In the genomic region with DNA sequence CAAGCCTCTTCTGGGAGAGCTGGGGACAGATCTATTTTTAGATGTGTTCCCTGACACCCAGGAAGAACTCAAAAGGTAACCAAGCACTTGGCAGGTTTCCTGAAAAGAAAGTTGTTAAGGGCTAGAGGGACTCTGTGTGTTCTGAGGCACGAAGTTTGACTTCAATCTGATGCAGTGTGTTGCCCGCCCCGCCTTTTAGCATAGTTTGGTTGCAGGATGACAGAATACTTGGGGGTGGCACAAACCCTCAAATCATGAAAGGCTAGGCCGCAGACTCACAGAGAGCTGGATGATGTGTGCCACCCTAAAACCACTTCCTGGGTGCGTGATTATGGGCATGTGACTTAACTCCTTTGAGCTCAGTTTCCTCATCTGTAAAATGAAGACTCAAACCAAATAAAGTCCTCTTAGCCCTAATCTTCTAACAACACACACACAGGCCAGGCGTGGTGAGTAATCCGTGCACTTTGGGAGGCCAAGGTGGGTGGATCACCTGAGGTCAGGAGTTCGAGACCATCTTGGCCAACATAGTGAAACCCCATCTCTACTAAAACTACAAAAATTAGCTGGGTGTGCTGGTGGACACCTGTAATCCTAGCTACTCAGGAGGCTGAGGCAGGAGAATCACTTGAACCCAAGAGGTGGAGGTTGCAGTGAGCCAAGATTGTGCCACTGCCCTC, we compare ENCODE assay signal across 9 cellular contexts. TPM values are rescaled to one million over a fixed set of nuclear protein-coding genes. Genes with fewer than 3 reads are reported as not detected.
DNase-seq lines count a peak whose midpoint lies in the region; ATAC-seq, FAIRE-seq and TF ChIP-seq lines count a peak whose summit lies in the region.
"Had no signal": no experiment of that assay in that cellular context is flagged by ENCODE, and none has a peak within 500 bp of the region (broad histone marks: within the 10 kb centered on the region; RNA-seq: fewer than 3 reads in every experiment).

No MANE protein-coding gene starts in this region.

- H3K79me2 ChIP-seq in HepG2 (ENCODE audit: insufficient read depth, low read length), result no peaks in the 10 kb centered on the region

- H3K4me3 ChIP-seq in aorta (ENCODE audit: low read length in 2 of 2) (no peak overlapping the region), HepG2 (replicated peaks in 1 of 3; ENCODE audit: insufficient read depth in 1 of 3, low read depth in 2 of 3, low read length in 3 of 3) (no peak overlapping the region)

- CTCF ChIA-PET in HepG2 (lab: Yijun Ruan, JAX; ENCODE audit: low intra/inter-chr PET ratio, low total read pairs), result no interaction called here

- no peak for TF ChIP-seq RAD21 in HepG2 (CRISPR knock-in tag; IDR thresholded peaks at IDR 0.05)

- no peaks in the 10 kb centered on the region for H3K9me3 ChIP-seq in aorta (ENCODE audit: control insufficient read depth, low read length)
- no peaks in the 10 kb centered on the region for H3K9me3 ChIP-seq in HepG2 (ENCODE audit: low read length)

- no peaks in the 10 kb centered on the region for H3K36me3 ChIP-seq in aorta (ENCODE audit: control insufficient read depth in 1 of 2, insufficient read depth in 2 of 2, low read length in 1 of 2)
- no peaks in the 10 kb centered on the region for H3K36me3 ChIP-seq in HepG2 (replicated peaks in 1 of 2; ENCODE audit: control insufficient read depth in 1 of 2, insufficient read depth in 2 of 2, low read length in 2 of 2)

- peaks cover 2% of the 10 kb centered on the region for H3K36me3 Mint-ChIP-seq in activated naive CD8-positive, alpha-beta T cell treated with anti-CD3 and anti-CD28 coated beads, Interleukin-2, amount 10 ng/mL, durations not matched to agents 7 days and 5 days

- BruUV-seq in HepG2 (replicated peaks; lab: Mats Ljungman, UMichigan), result no TSS peak

- no peak overlapping the region for H3K9ac ChIP-seq in HepG2 (ENCODE audit: insufficient read depth, low read depth, low read length)

- TF ChIP-seq CTCF in HepG2 (CRISPR knock-in tag; IDR thresholded peaks at IDR 0.05), result no peak

- POLR2A ChIA-PET in activated naive CD8-positive, alpha-beta T cell treated with anti-CD3 and anti-CD28 coated beads, Interleukin-2, amount 10 ng/mL, durations not matched to agents 7 days and 5 days (lab: Charles Lee), result interaction anchor here (0.9 to 2.7 kb wide), 11 partner anchors 8 to 127 kb away, joined by 3 to 42 read pairs (median 5); partner anchors contain the start of genes GNPDA1, NDFIP1 and RNF14
- POLR2A ChIA-PET in HepG2 (lab: Yijun Ruan, JAX), result no interaction called here

- WGBS in aorta, 2 donors, result 41 to 64% methylated on average over 8 of the region's 8 CpGs
- WGBS in HepG2 (ENCODE audit: low lambda C conversion rate), result 42% methylated on average over 7 of the region's 8 CpGs

- peak overlapping the region; percentile 54 for H3K4me3 Mint-ChIP-seq in activated naive CD8-positive, alpha-beta T cell treated with anti-CD3 and anti-CD28 coated beads, Interleukin-2, amount 10 ng/mL, durations not matched to agents 7 days and 5 days

- H3K27me3 ChIP-seq in aorta (ENCODE audit: control insufficient read depth in 1 of 2, insufficient read depth in 2 of 2, low read length in 1 of 2), result no peaks in the 10 kb centered on the region
- H3K27me3 ChIP-seq in HepG2 (ENCODE audit: control insufficient read depth in 1 of 2, insufficient read depth in 2 of 2, low read length in 2 of 2), result peaks cover 0 to 7% of the 10 kb centered on the region in 2 experiments; a peak in 1 of 5 replicates

- ATAC-seq in activated naive CD8-positive, alpha-beta T cell treated with anti-CD3 and anti-CD28 coated beads, Interleukin-2, amount 10 ng/mL, durations not matched to agents 7 days and 5 days (ENCODE audit: low read depth), result peak; percentile 88
- ATAC-seq in aorta (ENCODE audit: low FRiP score) (peak; percentile 47), HG02763 (IDR thresholded peaks at IDR 0.05; ENCODE audit: unreplicated experiment) (no peak), HepG2 (no peak)

- in situ Hi-C loops in HepG2 (cut with HindIII; ENCODE audit: extremely low pct_ligation_motif_present, low pct_unique_long_range_greater_than_20kb), result no loop called here

- TF ChIP-seq EP300 in HepG2 (IDR thresholded peaks at IDR 0.05; ENCODE audit: low read depth in 2 of 2, low read length in 2 of 2), result no peak
- TF ChIP-seq EP300 in HepG2 (CRISPR knock-in tag; IDR thresholded peaks at IDR 0.05; ENCODE audit: borderline replicate concordance), result no peak

- peak overlapping the region; percentile 89 for H3K27ac Mint-ChIP-seq in activated naive CD8-positive, alpha-beta T cell treated with anti-CD3 and anti-CD28 coated beads, Interleukin-2, amount 10 ng/mL, durations not matched to agents 7 days and 5 days

- no peaks in the 10 kb centered on the region for H3K27me3 Mint-ChIP-seq in activated naive CD8-positive, alpha-beta T cell treated with anti-CD3 and anti-CD28 coated beads, Interleukin-2, amount 10 ng/mL, durations not matched to agents 7 days and 5 days

- no peaks in the 10 kb centered on the region for H4K20me1 ChIP-seq in HepG2 (ENCODE audit: insufficient read depth, low read length)

- H3K27ac ChIP-seq in aorta (ENCODE audit: low read depth in 1 of 2, low read length in 2 of 2) (peak overlapping the region in 1 of 2 donors; percentile 8), HepG2 (ENCODE audit: extremely low read length, insufficient read depth, low read length) (no peak overlapping the region)
- H3K27ac ChIP-seq: 22Rv1 had no signal

- no peak for TF ChIP-seq POLR2A in HepG2 (IDR thresholded peaks at IDR 0.05; ENCODE audit: insufficient read depth in 1 of 2, low read depth in 2 of 2, low read length in 2 of 2)

- H3K4me1 ChIP-seq in aorta (ENCODE audit: control insufficient read depth in 1 of 2, insufficient read depth in 2 of 2, low read length in 2 of 2) (no peaks in the 10 kb centered on the region), HepG2 (ENCODE audit: insufficient read depth, low read length) (no peaks in the 10 kb centered on the region)

- H3K4me1 Mint-ChIP-seq in activated naive CD8-positive, alpha-beta T cell treated with anti-CD3 and anti-CD28 coated beads, Interleukin-2, amount 10 ng/mL, durations not matched to agents 7 days and 5 days, result peaks cover 41% of the 10 kb centered on the region

- H2AFZ ChIP-seq in HepG2 (ENCODE audit: low read length), result no peak overlapping the region

- no peak overlapping the region for H3K4me2 ChIP-seq in HepG2 (ENCODE audit: low read depth, low read length)

- intact Hi-C loops in aorta (cut with DNase I) (loop anchor here (2.0 to 5.0 kb wide), 2 partner anchors 31 to 33 kb away; no protein-coding TSS in a partner anchor), HepG2 (cut with micrococcal nuclease; ENCODE audit: unreplicated experiment) (no loop called here), posterior vena cava (cut with DNase I) (no loop called here)

- no peak for FAIRE-seq in HepG2 (lab: Jason Lieb, UNC)

- no peaks in the 10 kb centered on the region for H3K9me3 Mint-ChIP-seq in activated naive CD8-positive, alpha-beta T cell treated with anti-CD3 and anti-CD28 coated beads, Interleukin-2, amount 10 ng/mL, durations not matched to agents 7 days and 5 days

- DNase-seq in activated gamma-delta T cell treated with Interleukin-2 at 50 U/mL for 16 hours (peak; percentile 70), activated gamma-delta T cell (lab: John Stamatoyannopoulos, UW) (no peak), aorta (no peak), HepG2 (ENCODE audit: low spot score) (no peak), posterior vena cava (ENCODE audit: low spot score) (no peak)
- DNase-seq in activated naive CD8-positive, alpha-beta T cell treated with anti-CD3 and anti-CD28 coated beads, Interleukin-2, amount 10 ng/mL, durations not matched to agents 7 days and 5 days, result peak; percentile 55
- DNase-seq in stimulated activated CD4-positive, alpha-beta T cell treated with anti-CD3 and anti-CD28 coated beads, Interleukin-12 subunit alpha, Interleukin-12 subunit beta, amount 100 ng/mL, for 24 hours (ENCODE audit: low read depth in 2 of 2), result peak; percentile 69 to 75

TF ChIP-seq in HepG2, 621 proteins besides CTCF, POLR2A, EP300 and RAD21 (continues in another document):
- no peak for TF ChIP-seq ZNF740 (CRISPR knock-in tag; IDR thresholded peaks at IDR 0.05)
- TF ChIP-seq ZNF20 (CRISPR knock-in tag; IDR thresholded peaks at IDR 0.05), result no peak
- no peak for TF ChIP-seq ZNF747 (CRISPR knock-in tag; IDR thresholded peaks at IDR 0.05; ENCODE audit: borderline replicate concordance)
- TF ChIP-seq ZNF143 (CRISPR knock-in tag; IDR thresholded peaks at IDR 0.05), result no peak

RNA-seq across cellular contexts. Expression of gene NDFIP1, which starts 12.8 kb away (rescaled TPM):
- 10 to 100 TPM; 59.2 to 62.3 TPM for total RNA-seq in activated naive CD8-positive, alpha-beta T cell treated with anti-CD3 and anti-CD28 coated beads, Interleukin-2, amount 10 ng/mL, durations not matched to agents 7 days and 5 days
- 100 to 1,000 TPM in 1 of 2 donors, 10 to 100 TPM in 1; 93.7 to 120 TPM for total RNA-seq in aorta
- polyA plus RNA-seq in aorta, result 10 to 100 TPM; 45.0 to 63.4 TPM
- total RNA-seq in HepG2 (2016; rRNA removed; fragmentation: Illumina TruSeq; extraction: Trizol), result 11.9 and 15.7 TPM in 2 replicates
- total RNA-seq in HepG2 (2016; cell fraction: cytosol; rRNA removed; fragmentation: Illumina TruSeq; extraction: Trizol; ENCODE audit: low read depth), result 3.2 and 4.3 TPM in 2 replicates
- total RNA-seq in HepG2 (2016; cell fraction: insoluble cytoplasmic fraction; rRNA removed; fragmentation: Illumina TruSeq; extraction: Trizol), result 11.6 and 16.8 TPM in 2 replicates
- total RNA-seq in HepG2 (2016; cell fraction: membrane; rRNA removed; fragmentation: Illumina TruSeq; extraction: Trizol), result 7.2 and 8.1 TPM in 2 replicates
- 14.9 and 18.8 TPM in 2 replicates for total RNA-seq in HepG2 (2016; cell fraction: nucleus; rRNA removed; fragmentation: Illumina TruSeq; extraction: Trizol)
- 9.5 and 12.4 TPM in 2 replicates for polyA plus RNA-seq in HepG2 (2011; rRNA removed)
- polyA plus RNA-seq in HepG2 (2011; cell fraction: cytosol; rRNA removed), result 9.0 and 9.5 TPM in 2 replicates
- 4.3 and 4.9 TPM in 2 replicates for polyA plus RNA-seq in HepG2 (2011; cell fraction: nucleus; rRNA removed)
- 19.8 and 22.3 TPM in 2 replicates for polyA plus RNA-seq in HepG2 (2012)
- 3.2 TPM in 2 replicates for polyA plus RNA-seq in HepG2 (2016; cell fraction: cytosol; fragmentation: Illumina TruSeq; extraction: Trizol; ENCODE audit: low read depth)
- 16.7 and 17.6 TPM in 2 replicates for polyA plus RNA-seq in HepG2 (2016; cell fraction: insoluble cytoplasmic fraction; fragmentation: Illumina TruSeq; extraction: Trizol; ENCODE audit: low read depth)
- 6.9 and 7.0 TPM in 2 replicates for polyA plus RNA-seq in HepG2 (2016; cell fraction: membrane; fragmentation: Illumina TruSeq; extraction: Trizol; ENCODE audit: low read depth)
- polyA plus RNA-seq in HepG2 (2016; cell fraction: nucleus; fragmentation: Illumina TruSeq; extraction: Trizol; ENCODE audit: insufficient read depth, low read depth), result 25.9 and 28.4 TPM in 2 replicates
- polyA minus RNA-seq in HepG2 (2011; rRNA and poly(A)+ RNA removed; ENCODE audit: low replicate concordance), result 9.6 and 10.1 TPM in 2 replicates
- 15.8 and 18.5 TPM in 2 replicates for polyA minus RNA-seq in HepG2 (2011; cell fraction: cytosol; rRNA and poly(A)+ RNA removed)
- polyA minus RNA-seq in HepG2 (2011; cell fraction: nucleus; rRNA and poly(A)+ RNA removed), result 14.2 and 14.9 TPM in 2 replicates
- total RNA-seq in posterior vena cava, result 10 to 100 TPM; 78.5 to 81.0 TPM

Comparison
In these comparisons a context has a peak if more than half of its experiments do, and no peak if none do; other contexts are left out.
1. DNase-seq: peak in activated gamma-delta T cell treated with Interleukin-2 at 50 U/mL for 16 hours (single experiment), activated naive CD8-positive, alpha-beta T cell treated with anti-CD3 and anti-CD28 coated beads, Interleukin-2, amount 10 ng/mL, durations not matched to agents 7 days and 5 days (single experiment) and stimulated activated CD4-positive, alpha-beta T cell treated with anti-CD3 and anti-CD28 coated beads, Interleukin-12 subunit alpha, Interleukin-12 subunit beta, amount 100 ng/mL, for 24 hours (2 of 2); none in activated gamma-delta T cell (single experiment), aorta (0 of 2), HepG2 (single experiment) and posterior vena cava (single experiment).
2. ATAC-seq: peak in activated naive CD8-positive, alpha-beta T cell treated with anti-CD3 and anti-CD28 coated beads, Interleukin-2, amount 10 ng/mL, durations not matched to agents 7 days and 5 days (single experiment) and aorta (single experiment); none in HG02763 (single experiment) and HepG2 (single experiment).
3. intact Hi-C loops: an anchor here in aorta (2.0 to 5.0 kb wide); none called in HepG2 and posterior vena cava.